ENCODE assay signal across 9 cellular contexts in the genomic region with DNA sequence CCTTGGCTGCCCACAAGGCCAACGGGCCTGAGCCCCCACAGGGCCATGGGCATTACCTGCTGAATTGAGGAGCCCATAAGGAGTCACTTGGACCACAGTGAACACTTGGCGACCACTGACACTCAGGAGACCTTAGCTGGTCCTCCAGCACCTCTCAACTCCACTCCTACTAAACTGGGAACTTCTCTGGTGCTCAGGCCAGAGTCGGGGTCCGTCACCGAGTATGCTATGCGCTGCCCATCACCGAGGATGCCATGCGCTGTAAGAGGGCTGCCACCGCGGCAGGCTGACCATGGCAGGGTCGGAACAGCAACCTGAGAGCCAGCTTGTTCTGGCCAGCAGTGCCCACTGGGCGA. TPM values are rescaled to one million over a fixed set of nuclear protein-coding genes. Genes with fewer than 3 reads are reported as not detected.
DNase-seq lines count a peak whose midpoint lies in the region; ATAC-seq, FAIRE-seq and TF ChIP-seq lines count a peak whose summit lies in the region.
"Had no signal": no experiment of that assay in that cellular context is flagged by ENCODE, and none has a peak within 500 bp of the region (broad histone marks: within the 10 kb centered on the region; RNA-seq: fewer than 3 reads in every experiment).

No MANE protein-coding gene starts in this region.

- DNase-seq in T-helper 2 cell treated with Interferon-gamma antibody and Interleukin-4, amounts not matched to agents 5 μg/mL and 100 μg/mL, for 36 hours (ENCODE audit: low spot score): no peak
- no peak for DNase-seq in T-helper 2 cell
- DNase-seq in activated naive CD8-positive, alpha-beta T cell treated with anti-CD3 and anti-CD28 coated beads, Interleukin-2, amount 50 U/mL, for 24 hours: no peak
- no peak for DNase-seq in HepG2 (ENCODE audit: low spot score)
- no peak for DNase-seq in testis
- DNase-seq in dedifferentiated amniotic fluid mesenchymal stem cell (ENCODE audit: extremely low spot score): no peak
- DNase-seq in activated CD4-positive, CD25-positive, alpha-beta regulatory T cell (lab: John Stamatoyannopoulos, UW): no peak

- CTCF ChIA-PET in HepG2 (lab: Yijun Ruan, JAX; ENCODE audit: low intra/inter-chr PET ratio, low total read pairs): no interaction called here

- H3K36me3 ChIP-seq in HepG2 (replicated peaks in 1 of 2; ENCODE audit: control insufficient read depth in 1 of 2, insufficient read depth in 2 of 2, low read length in 2 of 2) (peaks cover 14 to 16% of the 10 kb centered on the region in 2 experiments; a peak in 4 of 5 replicates), testis (ENCODE audit: low read depth, missing control alignments) (no peaks in the 10 kb centered on the region)

- peak overlapping the region; percentile 90 for H3K27ac Mint-ChIP-seq in T-helper 2 cell treated with Interferon-gamma antibody and Interleukin-4, amounts not matched to agents 5 μg/mL and 100 μg/mL, for 36 hours
- peak overlapping the region; percentile 84 for H3K27ac Mint-ChIP-seq in activated naive CD8-positive, alpha-beta T cell treated with anti-CD3 and anti-CD28 coated beads, Interleukin-2, amount 50 U/mL, for 24 hours

- TF ChIP-seq POLR2A in HepG2 (IDR thresholded peaks at IDR 0.05; ENCODE audit: insufficient read depth in 1 of 2, low read depth in 2 of 2, low read length in 2 of 2) (no peak), testis (IDR thresholded peaks at IDR 0.05) (no peak)

- TF ChIP-seq EP300 in HepG2 (IDR thresholded peaks at IDR 0.05; ENCODE audit: low read depth in 2 of 2, low read length in 2 of 2) (no peak), HepG2 (CRISPR knock-in tag; IDR thresholded peaks at IDR 0.05; ENCODE audit: borderline replicate concordance) (no peak)

- H4K20me1 ChIP-seq in HepG2 (ENCODE audit: insufficient read depth, low read length): peaks cover 37% of the 10 kb centered on the region

- H3K27me3 Mint-ChIP-seq in T-helper 2 cell treated with Interferon-gamma antibody and Interleukin-4, amounts not matched to agents 5 μg/mL and 100 μg/mL, for 36 hours (ENCODE audit: low read depth): no peaks in the 10 kb centered on the region
- H3K27me3 Mint-ChIP-seq in activated naive CD8-positive, alpha-beta T cell treated with anti-CD3 and anti-CD28 coated beads, Interleukin-2, amount 50 U/mL, for 24 hours: no peaks in the 10 kb centered on the region

- H3K27me3 ChIP-seq in HepG2 (ENCODE audit: control insufficient read depth in 1 of 2, insufficient read depth in 2 of 2, low read length in 2 of 2) (no peaks in the 10 kb centered on the region), testis (no peaks in the 10 kb centered on the region)

- H3K27ac ChIP-seq in HepG2 (ENCODE audit: extremely low read length, insufficient read depth, low read length) (peak overlapping the region; percentile 99), testis (peak overlapping the region; percentile 100)

- intact Hi-C loops in HepG2 (cut with micrococcal nuclease; ENCODE audit: unreplicated experiment): no loop called here
- intact Hi-C loops in testis (cut with DNase I; ENCODE audit: low total_unique reads): no loop called here

- peaks cover 29% of the 10 kb centered on the region for H3K4me1 Mint-ChIP-seq in T-helper 2 cell treated with Interferon-gamma antibody and Interleukin-4, amounts not matched to agents 5 μg/mL and 100 μg/mL, for 36 hours (ENCODE audit: low read depth)
- H3K4me1 Mint-ChIP-seq in activated naive CD8-positive, alpha-beta T cell treated with anti-CD3 and anti-CD28 coated beads, Interleukin-2, amount 50 U/mL, for 24 hours: peaks cover 48% of the 10 kb centered on the region

- H3K4me3 ChIP-seq in HepG2 (replicated peaks in 1 of 3; ENCODE audit: insufficient read depth in 1 of 3, low read depth in 2 of 3, low read length in 3 of 3) (peak overlapping the region; percentile 36 to 99 (median 97); a peak in 5 of 6 replicates), testis (peak overlapping the region; percentile 99 to 100)

- peak overlapping the region; percentile 67 for H3K4me3 Mint-ChIP-seq in T-helper 2 cell treated with Interferon-gamma antibody and Interleukin-4, amounts not matched to agents 5 μg/mL and 100 μg/mL, for 36 hours
- H3K4me3 Mint-ChIP-seq in activated naive CD8-positive, alpha-beta T cell treated with anti-CD3 and anti-CD28 coated beads, Interleukin-2, amount 50 U/mL, for 24 hours: peak overlapping the region; percentile 88

- H3K4me1 ChIP-seq in HepG2 (ENCODE audit: insufficient read depth, low read length): peaks cover 64% of the 10 kb centered on the region
- peaks cover 63% of the 10 kb centered on the region for H3K4me1 ChIP-seq in testis

- no peak for TF ChIP-seq CTCF in HepG2 (CRISPR knock-in tag; IDR thresholded peaks at IDR 0.05)
- TF ChIP-seq CTCF in testis (IDR thresholded peaks at IDR 0.05): no peak

- FAIRE-seq in HepG2 (lab: Jason Lieb, UNC): no peak

- no peak for ATAC-seq in activated naive CD8-positive, alpha-beta T cell treated with anti-CD3 and anti-CD28 coated beads, Interleukin-2, amount 50 U/mL, for 24 hours
- ATAC-seq in HepG2 (peak; percentile 4), GM21619 (IDR thresholded peaks at IDR 0.05; ENCODE audit: unreplicated experiment) (no peak)

- H3K9me3 ChIP-seq in HepG2 (ENCODE audit: low read length) (no peaks in the 10 kb centered on the region), testis (no peaks in the 10 kb centered on the region)

- TF ChIP-seq RAD21 in HepG2 (CRISPR knock-in tag; IDR thresholded peaks at IDR 0.05): no peak

- no peak overlapping the region for H2AFZ ChIP-seq in HepG2 (ENCODE audit: low read length)

- no peaks in the 10 kb centered on the region for H3K9me3 Mint-ChIP-seq in T-helper 2 cell treated with Interferon-gamma antibody and Interleukin-4, amounts not matched to agents 5 μg/mL and 100 μg/mL, for 36 hours
- no peaks in the 10 kb centered on the region for H3K9me3 Mint-ChIP-seq in activated naive CD8-positive, alpha-beta T cell treated with anti-CD3 and anti-CD28 coated beads, Interleukin-2, amount 50 U/mL, for 24 hours

- POLR2A ChIA-PET in HepG2 (lab: Yijun Ruan, JAX): interaction anchor here (0.6 to 5.3 kb wide), 13 partner anchors 9 to 197 kb away, joined by 3 to 115 read pairs (median 6); partner anchors contain the start of genes CBY3, HNRNPH1 and MGAT4B

- H3K9ac ChIP-seq in HepG2 (ENCODE audit: insufficient read depth, low read depth, low read length): peak overlapping the region; percentile 100

- H3K36me3 Mint-ChIP-seq in T-helper 2 cell treated with Interferon-gamma antibody and Interleukin-4, amounts not matched to agents 5 μg/mL and 100 μg/mL, for 36 hours (ENCODE audit: low read depth): peaks cover 30% of the 10 kb centered on the region
- peaks cover 27% of the 10 kb centered on the region for H3K36me3 Mint-ChIP-seq in activated naive CD8-positive, alpha-beta T cell treated with anti-CD3 and anti-CD28 coated beads, Interleukin-2, amount 50 U/mL, for 24 hours (ENCODE audit: low read depth)

- BruUV-seq in HepG2 (replicated peaks; lab: Mats Ljungman, UMichigan): TSS peak; percentile 75

- whole genome bisulfite sequencing in HepG2 (ENCODE audit: low lambda C conversion rate): 29% methylated on average over 7 of the region's 12 CpGs
- WGBS in testis, 2 donors: 14 to 33% methylated on average over 2 to 12 of the region's 12 CpGs

- peak overlapping the region; percentile 92 for H3K4me2 ChIP-seq in HepG2 (ENCODE audit: low read depth, low read length)

- in situ Hi-C loops in HepG2 (cut with HindIII; ENCODE audit: extremely low pct_ligation_motif_present, low pct_unique_long_range_greater_than_20kb): no loop called here

- H3K79me2 ChIP-seq in HepG2 (ENCODE audit: insufficient read depth, low read length): peaks cover 44% of the 10 kb centered on the region

RNA-seq across cellular contexts. Expression of gene SQSTM1, which starts 0.6 kb away (rescaled TPM):
- total RNA-seq in HepG2 (2016; rRNA removed; fragmentation: Illumina TruSeq; extraction: Trizol) (160 and 161 TPM in 2 replicates), testis (100 to 1,000 TPM; 192 to 255 TPM)
- 45.2 and 49.8 TPM in 2 replicates for total RNA-seq in HepG2 (2016; cell fraction: cytosol; rRNA removed; fragmentation: Illumina TruSeq; extraction: Trizol; ENCODE audit: low read depth)
- total RNA-seq in HepG2 (2016; cell fraction: insoluble cytoplasmic fraction; rRNA removed; fragmentation: Illumina TruSeq; extraction: Trizol): 158 and 162 TPM in 2 replicates
- 63.1 and 66.1 TPM in 2 replicates for total RNA-seq in HepG2 (2016; cell fraction: membrane; rRNA removed; fragmentation: Illumina TruSeq; extraction: Trizol)
- 98.3 and 116 TPM in 2 replicates for total RNA-seq in HepG2 (2016; cell fraction: nucleus; rRNA removed; fragmentation: Illumina TruSeq; extraction: Trizol)
- polyA plus RNA-seq in HepG2 (2011; rRNA removed) (90.9 and 126 TPM in 2 replicates), testis (ENCODE audit: insufficient read depth, low read depth, low replicate concordance) (165 TPM)
- polyA plus RNA-seq in HepG2 (2011; cell fraction: cytosol; rRNA removed): 81.2 and 85.2 TPM in 2 replicates
- polyA plus RNA-seq in HepG2 (2011; cell fraction: nucleus; rRNA removed): 240 and 268 TPM in 2 replicates
- 80.8 and 157 TPM in 2 replicates for polyA plus RNA-seq in HepG2 (2012)
- polyA plus RNA-seq in HepG2 (2016; cell fraction: cytosol; fragmentation: Illumina TruSeq; extraction: Trizol; ENCODE audit: low read depth): 43.0 and 45.0 TPM in 2 replicates
- 179 and 191 TPM in 2 replicates for polyA plus RNA-seq in HepG2 (2016; cell fraction: insoluble cytoplasmic fraction; fragmentation: Illumina TruSeq; extraction: Trizol; ENCODE audit: low read depth)
- 48.5 and 49.4 TPM in 2 replicates for polyA plus RNA-seq in HepG2 (2016; cell fraction: membrane; fragmentation: Illumina TruSeq; extraction: Trizol; ENCODE audit: low read depth)
- 190 and 194 TPM in 2 replicates for polyA plus RNA-seq in HepG2 (2016; cell fraction: nucleus; fragmentation: Illumina TruSeq; extraction: Trizol; ENCODE audit: insufficient read depth, low read depth)
- 245 and 268 TPM in 2 replicates for polyA minus RNA-seq in HepG2 (2011; rRNA and poly(A)+ RNA removed; ENCODE audit: low replicate concordance)
- 106 and 114 TPM in 2 replicates for polyA minus RNA-seq in HepG2 (2011; cell fraction: cytosol; rRNA and poly(A)+ RNA removed)
- 238 and 284 TPM in 2 replicates for polyA minus RNA-seq in HepG2 (2011; cell fraction: nucleus; rRNA and poly(A)+ RNA removed)

RNA-seq across cellular contexts. Expression of gene MGAT4B, which starts 13.4 kb away (rescaled TPM):
- total RNA-seq in HepG2 (2016; rRNA removed; fragmentation: Illumina TruSeq; extraction: Trizol): 69.2 and 93.5 TPM in 2 replicates
- total RNA-seq in HepG2 (2016; cell fraction: cytosol; rRNA removed; fragmentation: Illumina TruSeq; extraction: Trizol; ENCODE audit: low read depth): 62.1 and 64.9 TPM in 2 replicates
- total RNA-seq in HepG2 (2016; cell fraction: insoluble cytoplasmic fraction; rRNA removed; fragmentation: Illumina TruSeq; extraction: Trizol): 62.4 and 88.8 TPM in 2 replicates
- total RNA-seq in HepG2 (2016; cell fraction: membrane; rRNA removed; fragmentation: Illumina TruSeq; extraction: Trizol): 158 and 164 TPM in 2 replicates
- 79.6 and 99.8 TPM in 2 replicates for total RNA-seq in HepG2 (2016; cell fraction: nucleus; rRNA removed; fragmentation: Illumina TruSeq; extraction: Trizol)
- 130 and 170 TPM in 2 replicates for polyA plus RNA-seq in HepG2 (2011; rRNA removed)
- 134 and 140 TPM in 2 replicates for polyA plus RNA-seq in HepG2 (2011; cell fraction: cytosol; rRNA removed)
- polyA plus RNA-seq in HepG2 (2011; cell fraction: nucleus; rRNA removed): 514 and 596 TPM in 2 replicates
- 117 and 181 TPM in 2 replicates for polyA plus RNA-seq in HepG2 (2012)
- polyA plus RNA-seq in HepG2 (2016; cell fraction: cytosol; fragmentation: Illumina TruSeq; extraction: Trizol; ENCODE audit: low read depth): 82.9 and 88.8 TPM in 2 replicates
- 78.6 and 97.2 TPM in 2 replicates for polyA plus RNA-seq in HepG2 (2016; cell fraction: insoluble cytoplasmic fraction; fragmentation: Illumina TruSeq; extraction: Trizol; ENCODE audit: low read depth)
- 156 and 172 TPM in 2 replicates for polyA plus RNA-seq in HepG2 (2016; cell fraction: membrane; fragmentation: Illumina TruSeq; extraction: Trizol; ENCODE audit: low read depth)
- polyA plus RNA-seq in HepG2 (2016; cell fraction: nucleus; fragmentation: Illumina TruSeq; extraction: Trizol; ENCODE audit: insufficient read depth, low read depth): 171 and 174 TPM in 2 replicates
- polyA minus RNA-seq in HepG2 (2011; rRNA and poly(A)+ RNA removed; ENCODE audit: low replicate concordance): 166 and 188 TPM in 2 replicates
- polyA minus RNA-seq in HepG2 (2011; cell fraction: cytosol; rRNA and poly(A)+ RNA removed): 100 and 102 TPM in 2 replicates
- 118 and 140 TPM in 2 replicates for polyA minus RNA-seq in HepG2 (2011; cell fraction: nucleus; rRNA and poly(A)+ RNA removed)
- 100 to 1,000 TPM; 149 to 152 TPM for total RNA-seq in testis
- 67.9 TPM for polyA plus RNA-seq in testis (ENCODE audit: insufficient read depth, low read depth, low replicate concordance)

RNA-seq across cellular contexts. Expression of gene LTC4S, which starts 26.3 kb away (rescaled TPM):
- total RNA-seq in HepG2 (2016; rRNA removed; fragmentation: Illumina TruSeq; extraction: Trizol) (0.35 TPM in 1 of 2 replicates, not detected in the other), testis (10 to 100 TPM in 1 of 2 donors, 1 to 10 TPM in 1; 3.7 to 10.3 TPM)
- not detected in 2 replicates for total RNA-seq in HepG2 (2016; cell fraction: cytosol; rRNA removed; fragmentation: Illumina TruSeq; extraction: Trizol; ENCODE audit: low read depth)
- 0.30 TPM in 1 of 2 replicates, not detected in the other for total RNA-seq in HepG2 (2016; cell fraction: insoluble cytoplasmic fraction; rRNA removed; fragmentation: Illumina TruSeq; extraction: Trizol)
- total RNA-seq in HepG2 (2016; cell fraction: membrane; rRNA removed; fragmentation: Illumina TruSeq; extraction: Trizol): not detected in 2 replicates
- 0.56 TPM in 1 of 2 replicates, not detected in the other for total RNA-seq in HepG2 (2016; cell fraction: nucleus; rRNA removed; fragmentation: Illumina TruSeq; extraction: Trizol)
- polyA plus RNA-seq in HepG2 (2011; rRNA removed) (not detected in 2 replicates), testis (ENCODE audit: insufficient read depth, low read depth, low replicate concordance) (4.8 TPM)
- polyA plus RNA-seq in HepG2 (2011; cell fraction: cytosol; rRNA removed): not detected in 2 replicates
- 0.78 and 0.82 TPM in 2 replicates for polyA plus RNA-seq in HepG2 (2011; cell fraction: nucleus; rRNA removed)
- not detected in 2 replicates for polyA plus RNA-seq in HepG2 (2012)
- not detected in 2 replicates for polyA plus RNA-seq in HepG2 (2016; cell fraction: cytosol; fragmentation: Illumina TruSeq; extraction: Trizol; ENCODE audit: low read depth)
- polyA plus RNA-seq in HepG2 (2016; cell fraction: insoluble cytoplasmic fraction; fragmentation: Illumina TruSeq; extraction: Trizol; ENCODE audit: low read depth): not detected in 2 replicates
- polyA plus RNA-seq in HepG2 (2016; cell fraction: membrane; fragmentation: Illumina TruSeq; extraction: Trizol; ENCODE audit: low read depth): not detected in 2 replicates
- polyA plus RNA-seq in HepG2 (2016; cell fraction: nucleus; fragmentation: Illumina TruSeq; extraction: Trizol; ENCODE audit: insufficient read depth, low read depth): 0.91 and 1.1 TPM in 2 replicates
- 0.44 and 0.47 TPM in 2 replicates for polyA minus RNA-seq in HepG2 (2011; rRNA and poly(A)+ RNA removed; ENCODE audit: low replicate concordance)
- polyA minus RNA-seq in HepG2 (2011; cell fraction: cytosol; rRNA and poly(A)+ RNA removed): not detected in 2 replicates
- polyA minus RNA-seq in HepG2 (2011; cell fraction: nucleus; rRNA and poly(A)+ RNA removed): not detected in 2 replicates
- total RNA-seq: Daoy had no signal

RNA-seq across cellular contexts. Expression of gene MRNIP, which starts 38.5 kb away (rescaled TPM):
- 11.3 and 15.5 TPM in 2 replicates for total RNA-seq in HepG2 (2016; rRNA removed; fragmentation: Illumina TruSeq; extraction: Trizol)
- 5.8 and 6.9 TPM in 2 replicates for total RNA-seq in HepG2 (2016; cell fraction: cytosol; rRNA removed; fragmentation: Illumina TruSeq; extraction: Trizol; ENCODE audit: low read depth)
- 9.7 and 18.4 TPM in 2 replicates for total RNA-seq in HepG2 (2016; cell fraction: insoluble cytoplasmic fraction; rRNA removed; fragmentation: Illumina TruSeq; extraction: Trizol)
- 4.5 and 5.1 TPM in 2 replicates for total RNA-seq in HepG2 (2016; cell fraction: membrane; rRNA removed; fragmentation: Illumina TruSeq; extraction: Trizol)
- 22.2 and 24.1 TPM in 2 replicates for total RNA-seq in HepG2 (2016; cell fraction: nucleus; rRNA removed; fragmentation: Illumina TruSeq; extraction: Trizol)
- 32.6 and 34.1 TPM in 2 replicates for polyA plus RNA-seq in HepG2 (2011; rRNA removed)
- polyA plus RNA-seq in HepG2 (2011; cell fraction: cytosol; rRNA removed): 7.9 and 9.8 TPM in 2 replicates
- polyA plus RNA-seq in HepG2 (2011; cell fraction: nucleus; rRNA removed): 162 and 171 TPM in 2 replicates
- 19.0 and 22.7 TPM in 2 replicates for polyA plus RNA-seq in HepG2 (2012)
- 1.4 and 1.7 TPM in 2 replicates for polyA plus RNA-seq in HepG2 (2016; cell fraction: cytosol; fragmentation: Illumina TruSeq; extraction: Trizol; ENCODE audit: low read depth)
- 8.1 and 8.4 TPM in 2 replicates for polyA plus RNA-seq in HepG2 (2016; cell fraction: insoluble cytoplasmic fraction; fragmentation: Illumina TruSeq; extraction: Trizol; ENCODE audit: low read depth)
- polyA plus RNA-seq in HepG2 (2016; cell fraction: membrane; fragmentation: Illumina TruSeq; extraction: Trizol; ENCODE audit: low read depth): 2.1 and 3.0 TPM in 2 replicates
- polyA plus RNA-seq in HepG2 (2016; cell fraction: nucleus; fragmentation: Illumina TruSeq; extraction: Trizol; ENCODE audit: insufficient read depth, low read depth): 78.5 and 90.7 TPM in 2 replicates
- polyA minus RNA-seq in HepG2 (2011; rRNA and poly(A)+ RNA removed; ENCODE audit: low replicate concordance): 16.4 and 18.6 TPM in 2 replicates
- polyA minus RNA-seq in HepG2 (2011; cell fraction: cytosol; rRNA and poly(A)+ RNA removed): 2.5 and 4.4 TPM in 2 replicates
- 31.4 and 38.0 TPM in 2 replicates for polyA minus RNA-seq in HepG2 (2011; cell fraction: nucleus; rRNA and poly(A)+ RNA removed)
- 10 to 100 TPM; 58.7 to 61.4 TPM for total RNA-seq in testis
- 34.9 TPM for polyA plus RNA-seq in testis (ENCODE audit: insufficient read depth, low read depth, low replicate concordance)
